8 cellular contexts compared by ENCODE assay signal in genomic region chr1:226663327-226663704, GRCh38.
A peak's percentile ranks its signal among the peaks of the same experiment; 100 is the strongest.
DNase-seq lines count a peak whose midpoint lies in the region; ATAC-seq and TF ChIP-seq lines count a peak whose summit lies in the region.

No MANE protein-coding gene starts in this region.

- BruUV-seq in A673 (replicated peaks; lab: Mats Ljungman, UMichigan), result no TSS peak

- WGBS in ovary, 3 donors, result 76 to 89% (median 84%) methylated on average over 7 of the region's 7 CpGs

- H3K9me3 ChIP-seq in CD8-positive, alpha-beta T cell (ENCODE audit: low read length), result no peaks in the 10 kb centered on the region
- H3K9me3 ChIP-seq in OCI-LY3 (ENCODE audit: insufficient read depth, low read length) (no peaks in the 10 kb centered on the region), ovary (no peaks in the 10 kb centered on the region), A673 (ENCODE audit: low read depth, low read length, poor library complexity, severe bottlenecking) (no peaks in the 10 kb centered on the region)
- no peaks in the 10 kb centered on the region for H3K9me3 ChIP-seq in effector memory CD4-positive, alpha-beta T cell (ENCODE audit: control insufficient read depth, low read length)

- no peak overlapping the region for H2AFZ ChIP-seq in OCI-LY3 (ENCODE audit: low read depth, low read length)

- POLR2A ChIA-PET in CD8-positive, alpha-beta T cell (lab: Charles Lee), result interaction anchor here (0.8 to 5.7 kb wide), 7 partner anchors 9 to 79 kb away, joined by 3 to 35 read pairs (median 5); no protein-coding TSS in a partner anchor
- POLR2A ChIA-PET in A673 (lab: Charles Lee; ENCODE audit: low non-redundant PET), result no interaction called here

- H3K4me2 ChIP-seq in OCI-LY3 (ENCODE audit: low read length), result peak overlapping the region; percentile 73

- peaks cover 34% of the 10 kb centered on the region for H4K20me1 ChIP-seq in OCI-LY3 (ENCODE audit: insufficient read depth, low read length)

- H3K27me3 ChIP-seq in CD8-positive, alpha-beta T cell (ENCODE audit: insufficient read depth, low read length), result no peaks in the 10 kb centered on the region
- H3K27me3 ChIP-seq in OCI-LY3 (ENCODE audit: low read depth, low read length) (peaks cover 35% of the 10 kb centered on the region), ovary (no peaks in the 10 kb centered on the region), A673 (replicated peaks; ENCODE audit: insufficient read depth, low read depth, low read length, poor library complexity) (no peaks in the 10 kb centered on the region)
- H3K27me3 ChIP-seq in effector memory CD4-positive, alpha-beta T cell (replicated peaks; ENCODE audit: control insufficient read depth, insufficient read depth, low read length, poor library complexity, severe bottlenecking), result no peaks in the 10 kb centered on the region

- peak overlapping the region; percentile 59 for H3K4me3 Mint-ChIP-seq in CD8-positive, alpha-beta T cell

- CTCF ChIA-PET in CD8-positive, alpha-beta T cell (lab: Charles Lee), result interaction anchor here (1.1 to 4.3 kb wide), 8 partner anchors 10 to 71 kb away, joined by 3 to 19 read pairs (median 5); no protein-coding TSS in a partner anchor
- CTCF ChIA-PET in A673 (lab: Charles Lee), result no interaction called here

- no peak overlapping the region for H3K27ac Mint-ChIP-seq in CD8-positive, alpha-beta T cell

- H3K9ac ChIP-seq in OCI-LY3 (ENCODE audit: low read length), result no peak overlapping the region

- H3K79me2 ChIP-seq in OCI-LY3 (ENCODE audit: low read length), result no peaks in the 10 kb centered on the region

- intact Hi-C loops in CD8-positive, alpha-beta T cell (cut with DNase I, micrococcal nuclease), result loop anchor here (1.0 to 2.0 kb wide), 7 partner anchors 9 to 75 kb away; partner anchors contain the start of gene ITPKB (in 1 of the 2)
- intact Hi-C loops in ovary (cut with DNase I), result no loop called here
- intact Hi-C loops in A673 (cut with micrococcal nuclease; ENCODE audit: unreplicated experiment), result no loop called here

- peak overlapping the region; percentile 13 for H3K4me3 ChIP-seq in CD8-positive, alpha-beta T cell (ENCODE audit: low read depth, low read length)
- H3K4me3 ChIP-seq in OCI-LY3 (ENCODE audit: low read length), result peak overlapping the region; percentile 41
- no peak overlapping the region for H3K4me3 ChIP-seq in effector memory CD4-positive, alpha-beta T cell (ENCODE audit: insufficient read depth, low read depth, low read length, poor library complexity, severe bottlenecking)
- no peak overlapping the region for H3K4me3 ChIP-seq in ovary
- H3K4me3 ChIP-seq in A673 (ENCODE audit: low read depth, low read length, poor library complexity, severe bottlenecking), result no peak overlapping the region

- no peaks in the 10 kb centered on the region for H3K9me3 Mint-ChIP-seq in CD8-positive, alpha-beta T cell

- no peak for TF ChIP-seq EP300 in ovary (IDR thresholded peaks at IDR 0.05)

- TF ChIP-seq POLR2A in ovary (IDR thresholded peaks at IDR 0.05), result no peak

- peak overlapping the region; percentile 65 for H3K27ac ChIP-seq in CD8-positive, alpha-beta T cell (ENCODE audit: low read depth, low read length)
- peak overlapping the region; percentile 45; the same call in 1 of the 2 replicates for H3K27ac ChIP-seq in OCI-LY3 (ENCODE audit: low read length)
- peak overlapping the region; percentile 90 for H3K27ac ChIP-seq in effector memory CD4-positive, alpha-beta T cell (ENCODE audit: insufficient read depth, low read length, poor library complexity, severe bottlenecking)
- peak overlapping the region; percentile 79 to 87 for H3K27ac ChIP-seq in ovary
- no peak overlapping the region for H3K27ac ChIP-seq in A673 (ENCODE audit: low read depth, low read length, poor library complexity, severe bottlenecking)

- H3K4me1 Mint-ChIP-seq in CD8-positive, alpha-beta T cell (ENCODE audit: low read depth), result peaks cover 94% of the 10 kb centered on the region

- ATAC-seq in CD8-positive, alpha-beta T cell, result no peak
- no peak for ATAC-seq in HG02981 (IDR thresholded peaks at IDR 0.05; ENCODE audit: unreplicated experiment)
- no peak for ATAC-seq in HG02798 (IDR thresholded peaks at IDR 0.05; ENCODE audit: poor library complexity, unreplicated experiment)

- DNase-seq in CD8-positive, alpha-beta T cell, result no peak
- DNase-seq in effector memory CD4-positive, alpha-beta T cell, result no peak
- DNase-seq in ovary (no peak), NCI-H2196 (lab: John Stamatoyannopoulos, UW; ENCODE audit: unreplicated experiment) (no peak), A673 (ENCODE audit: low spot score) (no peak)

- no peak for TF ChIP-seq CTCF in CD8-positive, alpha-beta T cell (IDR thresholded peaks at IDR 0.05)
- TF ChIP-seq CTCF in OCI-LY3 (IDR thresholded peaks at IDR 0.05; ENCODE audit: low read depth, low read length), result no peak
- no peak for TF ChIP-seq CTCF in ovary (IDR thresholded peaks at IDR 0.05)
- TF ChIP-seq CTCF in A673 (conservative IDR thresholded peaks at IDR 0.05; ENCODE audit: low read depth, low read length), result no peak

- H3K4me1 ChIP-seq in CD8-positive, alpha-beta T cell (ENCODE audit: insufficient read depth, low read length), result no peaks in the 10 kb centered on the region
- H3K4me1 ChIP-seq in OCI-LY3 (ENCODE audit: low read length) (peaks cover 35% of the 10 kb centered on the region), ovary (ENCODE audit: insufficient read depth) (peaks cover 39% of the 10 kb centered on the region), A673 (ENCODE audit: insufficient read depth, low read length, poor library complexity, severe bottlenecking) (peaks cover 30% of the 10 kb centered on the region)
- peaks cover 47% of the 10 kb centered on the region for H3K4me1 ChIP-seq in effector memory CD4-positive, alpha-beta T cell (ENCODE audit: control insufficient read depth, insufficient read depth, low read length, poor library complexity, severe bottlenecking)

- peaks cover 64% of the 10 kb centered on the region for H3K36me3 Mint-ChIP-seq in CD8-positive, alpha-beta T cell

- H3K27me3 Mint-ChIP-seq in CD8-positive, alpha-beta T cell (ENCODE audit: low read depth), result no peaks in the 10 kb centered on the region

- H3K36me3 ChIP-seq in CD8-positive, alpha-beta T cell (ENCODE audit: insufficient read depth, low read length), result no peaks in the 10 kb centered on the region
- H3K36me3 ChIP-seq in OCI-LY3 (replicated peaks; ENCODE audit: low read depth, low read length) (no peaks in the 10 kb centered on the region), ovary (no peaks in the 10 kb centered on the region), A673 (ENCODE audit: insufficient read depth, low read length, poor library complexity, severe bottlenecking) (no peaks in the 10 kb centered on the region)
- peaks cover 6% of the 10 kb centered on the region for H3K36me3 ChIP-seq in effector memory CD4-positive, alpha-beta T cell (ENCODE audit: control insufficient read depth, insufficient read depth, low read length)

Comparison
In these comparisons a context has a peak if more than half of its experiments do, and no peak if none do; other contexts are left out.
1. H3K4me3 ChIP-seq: peak in CD8-positive, alpha-beta T cell (single experiment) and OCI-LY3 (single experiment); none in effector memory CD4-positive, alpha-beta T cell (single experiment), ovary (single experiment) and A673 (single experiment).
2. intact Hi-C loops: an anchor here in CD8-positive, alpha-beta T cell (1.0 to 2.0 kb wide); none called in ovary and A673.